In genomic region chr5:125011419-125011818, GRCh38 we compare ENCODE assay signal across 14 cellular contexts.
DNase-seq lines count a peak whose midpoint lies in the region; ATAC-seq and FAIRE-seq lines count a peak whose summit lies in the region.
"Had no signal": no experiment of that assay in that cellular context is flagged by ENCODE, and none has a peak within 500 bp of the region (broad histone marks: within the 10 kb centered on the region; RNA-seq: fewer than 3 reads in every experiment).

No MANE protein-coding gene starts in this region.

- no peak for FAIRE-seq in HTR-8/SVneo (lab: Jason Lieb, UNC)
- FAIRE-seq: endometrium had no signal

- DNase-seq in NCI-H69 (lab: John Stamatoyannopoulos, UW) = peak; percentile 66
- peak; percentile 28 for DNase-seq in mucosa of gallbladder (ENCODE audit: low spot score)
- DNase-seq in HTR-8/SVneo (ENCODE audit: insufficient read length, low spot score) = no peak
- no peak for DNase-seq in GM19240 (ENCODE audit: insufficient read length, low spot score)
- DNase-seq: activated naive CD4-positive, alpha-beta T cell treated with anti-CD3 and anti-CD28 coated beads for 36 hours; caudate nucleus; MM.1S; NCI-H446 treated with DMSO at 0.1 percent for 48 hours; Right ventricle myocardium superior; tibial artery had no signal

- ATAC-seq in GM18511 (IDR thresholded peaks at IDR 0.05; ENCODE audit: unreplicated experiment) (peak; percentile 7), GM21360 (IDR thresholded peaks at IDR 0.05; ENCODE audit: unreplicated experiment) (peak; percentile 11), HG02759 (IDR thresholded peaks at IDR 0.05; ENCODE audit: unreplicated experiment) (no peak)

Comparison
In these comparisons a context has a peak if more than half of its experiments do, and no peak if none do; other contexts are left out.
1. DNase-seq: peak in NCI-H69 (single experiment) and mucosa of gallbladder (single experiment); none in HTR-8/SVneo (single experiment) and GM19240 (single experiment).